1 cellular context compared by ENCODE assay signal in the genomic region with DNA sequence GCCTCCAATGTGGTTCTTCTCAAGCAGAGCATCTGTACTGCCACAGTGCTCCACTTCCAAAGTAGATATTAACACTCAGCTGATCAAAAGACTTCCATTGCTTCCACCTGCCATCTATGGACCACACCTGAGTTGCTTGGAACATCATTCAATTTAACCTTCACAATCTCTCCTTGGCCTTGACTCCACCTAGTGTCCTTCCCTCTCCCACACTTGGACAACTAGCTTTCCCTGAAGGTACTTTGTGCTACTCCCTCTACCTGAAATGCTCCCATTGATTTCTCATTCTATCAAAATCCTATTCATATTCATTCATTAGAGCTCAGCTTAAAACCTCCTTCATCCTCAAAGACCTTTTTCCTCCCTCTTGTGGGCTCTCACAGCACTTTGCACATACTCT.
TF ChIP-seq lines count a peak whose summit lies in the region.

No MANE protein-coding gene starts in this region.

TF ChIP-seq in GM12878, 131 proteins besides CTCF, POLR2A, EP300 and RAD21:
- TF ChIP-seq WRNIP1 (IDR thresholded peaks at IDR 0.05; ENCODE audit: borderline replicate concordance, low read depth, low read length) (no peak), HCFC1 (IDR thresholded peaks at IDR 0.05; ENCODE audit: low read length) (no peak), SMC3 (IDR thresholded peaks at IDR 0.05; ENCODE audit: borderline replicate concordance, low read length) (peak; percentile 60; the same call in 1 of the 2 replicates), CHD1 (IDR thresholded peaks at IDR 0.05; ENCODE audit: low read depth, low read length) (no peak), NR2C2 (IDR thresholded peaks at IDR 0.05; ENCODE audit: borderline replicate concordance, control insufficient read depth, insufficient read length, low read depth) (no peak)
- TF ChIP-seq, protein P1, sequence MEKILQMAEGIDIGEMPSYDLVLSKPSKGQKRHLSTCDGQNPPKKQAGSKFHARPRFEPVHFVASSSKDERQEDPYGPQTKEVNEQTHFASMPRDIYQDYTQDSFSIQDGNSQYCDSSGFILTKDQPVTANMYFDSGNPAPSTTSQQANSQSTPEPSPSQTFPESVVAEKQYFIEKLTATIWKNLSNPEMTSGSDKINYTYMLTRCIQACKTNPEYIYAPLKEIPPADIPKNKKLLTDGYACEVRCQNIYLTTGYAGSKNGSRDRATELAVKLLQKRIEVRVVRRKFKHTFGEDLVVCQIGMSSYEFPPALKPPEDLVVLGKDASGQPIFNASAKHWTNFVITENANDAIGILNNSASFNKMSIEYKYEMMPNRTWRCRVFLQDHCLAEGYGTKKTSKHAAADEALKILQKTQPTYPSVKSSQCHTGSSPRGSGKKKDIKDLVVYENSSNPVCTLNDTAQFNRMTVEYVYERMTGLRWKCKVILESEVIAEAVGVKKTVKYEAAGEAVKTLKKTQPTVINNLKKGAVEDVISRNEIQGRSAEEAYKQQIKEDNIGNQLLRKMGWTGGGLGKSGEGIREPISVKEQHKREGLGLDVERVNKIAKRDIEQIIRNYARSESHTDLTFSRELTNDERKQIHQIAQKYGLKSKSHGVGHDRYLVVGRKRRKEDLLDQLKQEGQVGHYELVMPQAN (conservative IDR thresholded peaks at IDR 0.05) = no peak
